ENCODE assay signal across 12 cellular contexts in genomic region chr3:53169832-53170324, GRCh38. TPM values are rescaled to one million over a fixed set of nuclear protein-coding genes. Genes with fewer than 3 reads are reported as not detected.
DNase-seq lines count a peak whose midpoint lies in the region; ATAC-seq and TF ChIP-seq lines count a peak whose summit lies in the region.
"Had no signal": no experiment of that assay in that cellular context is flagged by ENCODE, and none has a peak within 500 bp of the region (broad histone marks: within the 10 kb centered on the region; RNA-seq: fewer than 3 reads in every experiment).

No MANE protein-coding gene starts in this region.

- DNase-seq in CD14-positive monocyte (ENCODE audit: low spot score) = no peak
- DNase-seq in esophagus muscularis mucosa (ENCODE audit: extremely low spot score) = no peak
- DNase-seq in osteocyte (ENCODE audit: extremely low spot score, unreplicated experiment) = no peak
- no peak for DNase-seq in UCSD-AML1 (lab: John Stamatoyannopoulos, UW; ENCODE audit: unreplicated experiment)
- no peak for DNase-seq in activated T-cell treated with anti-CD3 and anti-CD28 coated beads, Interleukin-2, amount 50 U/mL, for 48 hours
- DNase-seq in OCI-M2 (lab: John Stamatoyannopoulos, UW; ENCODE audit: unreplicated experiment) = no peak
- DNase-seq: activated gamma-delta T cell treated with Interleukin-2 at 50 U/mL for 16 hours, ovary, T1000 had no signal

- H3K27ac ChIP-seq in esophagus muscularis mucosa (replicated peaks in 1 of 4) = peak overlapping the region in 3 of 4 donors; percentile 6 to 22 (median 15)
- H3K27ac ChIP-seq: ovary had no signal

- TF ChIP-seq POLR2A in esophagus muscularis mucosa (IDR thresholded peaks at IDR 0.05; ENCODE audit: low read depth) = no peak

- H3K4me1 Mint-ChIP-seq in CD14-positive monocyte = peaks cover 96% of the 10 kb centered on the region
- peaks cover 34 to 87% (median 78%) of the 10 kb centered on the region in 3 donors for H3K4me1 Mint-ChIP-seq in IgD-negative memory B cell
- H3K4me1 Mint-ChIP-seq in osteocyte (ENCODE audit: unreplicated experiment) = peaks cover 61% of the 10 kb centered on the region

- no peaks in the 10 kb centered on the region for H3K9me3 ChIP-seq in esophagus muscularis mucosa
- H3K9me3 ChIP-seq: ovary had no signal

- H3K9me3 Mint-ChIP-seq in CD14-positive monocyte (peaks cover 0 to 1% (median 0%) of the 10 kb centered on the region in 7 donors), IgD-negative memory B cell (no peaks in the 10 kb centered on the region), osteocyte (ENCODE audit: unreplicated experiment) (no peaks in the 10 kb centered on the region)
- H3K9me3 Mint-ChIP-seq: activated CD8-positive, alpha-beta T cell treated with anti-CD3 and anti-CD28 coated beads for 36 hours had no signal

- no peak for TF ChIP-seq EP300 in esophagus muscularis mucosa (IDR thresholded peaks at IDR 0.05)

- H3K4me3 Mint-ChIP-seq in CD14-positive monocyte (peak overlapping the region; percentile 94 to 96), IgD-negative memory B cell (peak overlapping the region; percentile 48 to 96 (median 78)), osteocyte (ENCODE audit: unreplicated experiment) (no peak overlapping the region)
- H3K4me3 Mint-ChIP-seq: activated CD8-positive, alpha-beta T cell treated with anti-CD3 and anti-CD28 coated beads for 36 hours had no signal

- H3K36me3 Mint-ChIP-seq in CD14-positive monocyte = peaks cover 32 to 74% of the 10 kb centered on the region in 2 donors
- peaks cover 6% of the 10 kb centered on the region for H3K36me3 Mint-ChIP-seq in IgD-negative memory B cell
- H3K36me3 Mint-ChIP-seq in osteocyte (ENCODE audit: unreplicated experiment) = peaks cover 6% of the 10 kb centered on the region

- intact Hi-C loops in CD14-positive monocyte (cut with micrococcal nuclease) = loop anchor here (5.0 to 10.0 kb wide), 2 partner anchors 38 to 55 kb away; partner anchors contain the start of gene RFT1 (in 2 of the 2)
- intact Hi-C loops in esophagus muscularis mucosa (cut with DNase I) = no loop called here

- H3K4me1 ChIP-seq in esophagus muscularis mucosa = peaks cover 12 to 77% (median 57%) of the 10 kb centered on the region in 4 donors

- peaks cover 0 to 3% (median 0%) of the 10 kb centered on the region in 3 donors for H3K27me3 Mint-ChIP-seq in CD14-positive monocyte (ENCODE audit: low read depth in 3 of 3)
- H3K27me3 Mint-ChIP-seq in IgD-negative memory B cell = no peaks in the 10 kb centered on the region
- H3K27me3 Mint-ChIP-seq in osteocyte (ENCODE audit: unreplicated experiment) = no peaks in the 10 kb centered on the region
- H3K27me3 Mint-ChIP-seq: activated CD8-positive, alpha-beta T cell treated with anti-CD3 and anti-CD28 coated beads for 36 hours had no signal

- no peak for TF ChIP-seq CTCF in CD14-positive monocyte (IDR thresholded peaks at IDR 0.05)
- TF ChIP-seq CTCF in esophagus muscularis mucosa (IDR thresholded peaks at IDR 0.05) = no peak
- TF ChIP-seq CTCF in osteocyte (IDR thresholded peaks at IDR 0.05) = no peak

- H3K27ac Mint-ChIP-seq in CD14-positive monocyte (peak overlapping the region; percentile 91 to 99 (median 97)), IgD-negative memory B cell (peak overlapping the region; percentile 71 to 97 (median 78)), osteocyte (ENCODE audit: unreplicated experiment) (peak overlapping the region; percentile 91)
- H3K27ac Mint-ChIP-seq: activated CD8-positive, alpha-beta T cell treated with anti-CD3 and anti-CD28 coated beads for 36 hours had no signal

- 96% methylated on average over 6 of the region's 9 CpGs for WGBS in esophagus muscularis mucosa

- H3K4me3 ChIP-seq in esophagus muscularis mucosa = no peak overlapping the region
- H3K4me3 ChIP-seq: ovary had no signal

- ATAC-seq in HG02840 (IDR thresholded peaks at IDR 0.05; ENCODE audit: low FRiP score, unreplicated experiment) = no peak

- H3K36me3 ChIP-seq in esophagus muscularis mucosa = peaks cover 0 to 15% (median 12%) of the 10 kb centered on the region in 4 donors
- H3K36me3 ChIP-seq: ovary had no signal

- no peaks in the 10 kb centered on the region for H3K27me3 ChIP-seq in esophagus muscularis mucosa
- H3K27me3 ChIP-seq: ovary had no signal

RNA-seq across cellular contexts. Expression of gene PRKCD, which starts 8.9 kb away (rescaled TPM):
- polyA plus RNA-seq in CD14-positive monocyte (100 to 1,000 TPM; 123 to 158 TPM), IgD-negative memory B cell (69.2 TPM)
- total RNA-seq in esophagus muscularis mucosa (10 to 100 TPM in 3 of 4 donors, 1 to 10 TPM in 1; 7.0 to 16.7 (median 12.4) TPM), osteocyte (14.9 and 17.1 TPM in 2 replicates)

RNA-seq across cellular contexts. Expression of gene RFT1, which starts 39.6 kb away (rescaled TPM):
- 10 to 100 TPM; 25.6 to 34.9 TPM for polyA plus RNA-seq in CD14-positive monocyte
- polyA plus RNA-seq in IgD-negative memory B cell = 17.4 TPM
- 10 to 100 TPM in 1 of 4 donors, 1 to 10 TPM in 3; 6.8 to 10.3 (median 9.0) TPM for total RNA-seq in esophagus muscularis mucosa
- total RNA-seq in osteocyte = 19.1 and 21.4 TPM in 2 replicates
